In the genomic region with DNA sequence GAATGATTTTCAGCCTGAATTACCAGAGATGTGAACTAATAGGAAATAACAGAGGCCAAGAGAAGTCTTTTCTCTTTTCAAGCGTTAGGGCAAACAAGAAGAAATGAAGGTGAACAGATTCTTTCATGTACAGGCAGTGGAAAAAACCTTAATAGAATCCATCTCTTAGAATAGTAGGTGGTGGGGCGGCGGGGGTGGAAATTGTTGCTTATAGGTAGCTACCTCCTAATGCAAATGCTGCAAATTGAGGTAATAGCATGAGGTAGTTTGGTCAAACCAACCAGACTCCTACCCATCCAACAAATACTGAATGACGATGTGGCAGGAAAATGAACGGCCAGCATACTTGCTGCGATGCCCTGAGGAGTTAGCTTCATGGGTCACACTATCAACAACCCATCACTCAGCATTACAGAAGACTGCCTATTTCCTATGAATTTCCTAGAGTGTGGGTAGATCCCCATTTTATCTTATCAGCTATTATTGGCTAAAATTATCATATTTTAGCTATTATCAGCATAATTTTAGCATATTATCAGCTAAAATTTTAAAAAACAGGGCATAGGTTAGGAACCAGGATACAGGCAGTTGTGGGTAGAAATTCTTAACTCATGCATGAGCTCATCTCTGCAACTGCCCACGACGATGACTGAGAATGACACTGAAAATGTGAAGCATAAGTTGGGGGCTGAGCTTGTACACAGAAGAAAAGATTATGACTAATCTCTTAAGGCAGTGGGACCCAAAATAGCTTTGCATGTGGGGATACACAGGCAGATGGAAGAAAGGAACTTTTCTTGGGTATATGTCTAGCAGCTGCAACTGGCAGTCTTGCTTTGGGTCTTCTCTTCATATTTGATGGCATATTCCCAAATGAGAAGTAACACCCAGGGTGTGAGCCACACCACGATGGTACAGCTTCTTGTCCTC, we compare ENCODE assay signal across 8 cellular contexts.
A peak's percentile ranks its signal among the peaks of the same experiment; 100 is the strongest.
DNase-seq lines count a peak whose midpoint lies in the region; ATAC-seq and TF ChIP-seq lines count a peak whose summit lies in the region.

No MANE protein-coding gene starts in this region.

- peak; percentile 62 for DNase-seq in GM20000 (ENCODE audit: low spot score)
- DNase-seq in dorsolateral prefrontal cortex = peak in 2 of 10 donors; percentile 59 to 60
- peak; percentile 68 for DNase-seq in superior temporal gyrus (ENCODE audit: extremely low spot score)
- DNase-seq in SKM-1 treated with dmso at 0.1 percent for 144 hours (lab: John Stamatoyannopoulos, UW; ENCODE audit: unreplicated experiment) = no peak
- DNase-seq in NCI-H2029 (lab: John Stamatoyannopoulos, UW) = no peak
- no peak for DNase-seq in left ventricle myocardium superior

- TF ChIP-seq CTCF in C4-2B (conservative IDR thresholded peaks at IDR 0.05) = no peak
- TF ChIP-seq CTCF in GM20000 (IDR thresholded peaks at IDR 0.05; ENCODE audit: extremely low read depth, missing control alignments) = no peak
- TF ChIP-seq CTCF in dorsolateral prefrontal cortex (IDR thresholded peaks at IDR 0.05 in 54 of 56, conservative IDR thresholded peaks at IDR 0.05 in 2 of 56; ENCODE audit: low read depth in 1 of 56, partially characterized antibody in 56 of 56) = no peak

- intact Hi-C loops in dorsolateral prefrontal cortex (cut with DNase I) = no loop called here
- intact Hi-C loops in left ventricle myocardium superior (cut with micrococcal nuclease) = no loop called here

- peak overlapping the region; percentile 73; the same call in 1 of the 2 replicates for H3K27ac ChIP-seq in C4-2B
- peak overlapping the region in 42 of 59 donors; percentile 1 to 85 (median 57) for H3K27ac ChIP-seq in dorsolateral prefrontal cortex

- no peaks in the 10 kb centered on the region for H3K27me3 ChIP-seq in dorsolateral prefrontal cortex

- no peak overlapping the region for H3K4me3 ChIP-seq in dorsolateral prefrontal cortex

- ATAC-seq in HG03558 (IDR thresholded peaks at IDR 0.05; ENCODE audit: extremely low read depth, unreplicated experiment) (peak; percentile 60), left ventricle myocardium superior (no peak)

Comparison
In these comparisons a context has a peak if more than half of its experiments do, and no peak if none do; other contexts are left out.
1. DNase-seq: peak in GM20000 (single experiment) and superior temporal gyrus (single experiment); none in SKM-1 treated with dmso at 0.1 percent for 144 hours (single experiment), NCI-H2029 (single experiment) and left ventricle myocardium superior (single experiment).